Comparison of ENCODE assay signal across 1 cellular context in the genomic region with DNA sequence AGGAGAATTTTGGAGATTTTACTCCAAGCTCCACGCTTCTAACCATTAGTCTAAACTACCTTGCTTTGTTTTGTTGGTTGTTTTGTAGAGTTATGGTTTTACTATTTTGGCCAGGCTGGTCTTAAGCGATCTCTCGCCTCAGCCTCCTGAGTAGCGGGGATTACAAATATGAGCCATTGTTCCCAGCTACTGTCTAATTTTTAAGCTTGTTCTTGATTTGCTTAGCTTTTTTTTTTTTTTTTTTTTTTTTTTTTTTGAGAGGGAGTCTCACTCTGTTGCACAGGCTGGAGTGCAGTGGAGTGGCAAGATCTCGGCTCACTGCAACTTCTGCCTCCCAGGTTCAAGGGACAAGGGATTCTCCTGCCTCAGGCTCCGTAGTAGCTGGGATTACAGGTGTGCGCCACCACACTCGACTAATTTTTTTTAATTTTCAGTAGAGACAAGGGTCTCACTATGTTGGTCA.
TF ChIP-seq lines count a peak whose summit lies in the region.

No MANE protein-coding gene starts in this region.

TF ChIP-seq in GM12878, 131 proteins besides CTCF, POLR2A, EP300 and RAD21:
- TF ChIP-seq, protein P1, sequence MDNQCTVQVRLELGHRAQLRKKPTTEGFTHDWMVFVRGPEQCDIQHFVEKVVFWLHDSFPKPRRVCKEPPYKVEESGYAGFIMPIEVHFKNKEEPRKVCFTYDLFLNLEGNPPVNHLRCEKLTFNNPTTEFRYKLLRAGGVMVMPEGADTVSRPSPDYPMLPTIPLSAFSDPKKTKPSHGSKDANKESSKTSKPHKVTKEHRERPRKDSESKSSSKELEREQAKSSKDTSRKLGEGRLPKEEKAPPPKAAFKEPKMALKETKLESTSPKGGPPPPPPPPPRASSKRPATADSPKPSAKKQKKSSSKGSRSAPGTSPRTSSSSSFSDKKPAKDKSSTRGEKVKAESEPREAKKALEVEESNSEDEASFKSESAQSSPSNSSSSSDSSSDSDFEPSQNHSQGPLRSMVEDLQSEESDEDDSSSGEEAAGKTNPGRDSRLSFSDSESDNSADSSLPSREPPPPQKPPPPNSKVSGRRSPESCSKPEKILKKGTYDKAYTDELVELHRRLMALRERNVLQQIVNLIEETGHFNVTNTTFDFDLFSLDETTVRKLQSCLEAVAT (IDR thresholded peaks at IDR 0.05) = peak; percentile 37
- TF ChIP-seq SMARCA5 (IDR thresholded peaks at IDR 0.05) (no peak), PAX8 (IDR thresholded peaks at IDR 0.05) (peak; percentile 88; the same call in 1 of the 2 replicates), CHD2 (IDR thresholded peaks at IDR 0.05; ENCODE audit: borderline replicate concordance, low read depth, low read length) (no peak), ZSCAN29 (IDR thresholded peaks at IDR 0.05) (no peak), RBBP5 (conservative IDR thresholded peaks at IDR 0.05) (no peak), SMAD5 (IDR thresholded peaks at IDR 0.05; ENCODE audit: low read depth) (peak; percentile 38; the same call in 1 of the 2 replicates), EGR1 (IDR thresholded peaks at IDR 0.05; ENCODE audit: borderline replicate concordance in 1 of 2, low read depth in 2 of 2, low read length in 2 of 2) (no peak), ZZZ3 (IDR thresholded peaks at IDR 0.05; ENCODE audit: control insufficient read depth, insufficient read length, low read depth) (no peak), ZNF384 (IDR thresholded peaks at IDR 0.05; ENCODE audit: borderline replicate concordance, low read depth, low read length) (peak; percentile 65; the same call in 1 of the 2 replicates), MTA2 (IDR thresholded peaks at IDR 0.05; ENCODE audit: low read depth) (no peak), RFX5 (IDR thresholded peaks at IDR 0.05; ENCODE audit: low read depth, low read length) (no peak), WRNIP1 (IDR thresholded peaks at IDR 0.05; ENCODE audit: borderline replicate concordance, low read depth, low read length) (0 out of 2 replicates have a peak, but pooled peaks have one; percentile 2), GABPA (IDR thresholded peaks at IDR 0.05; ENCODE audit: low read depth) (no peak), TAF1 (IDR thresholded peaks at IDR 0.05; ENCODE audit: borderline replicate concordance, low read depth, low read length) (no peak), ZBED1 (IDR thresholded peaks at IDR 0.05; ENCODE audit: borderline replicate concordance) (peak; percentile 80; the same call in 1 of the 2 replicates), HCFC1 (IDR thresholded peaks at IDR 0.05; ENCODE audit: low read length) (no peak), NFXL1 (IDR thresholded peaks at IDR 0.05; ENCODE audit: borderline replicate concordance) (no peak), DPF2 (IDR thresholded peaks at IDR 0.05) (no peak), SUZ12 (IDR thresholded peaks at IDR 0.05; ENCODE audit: unreplicated experiment) (no peak), POLR2AphosphoS2 (IDR thresholded peaks at IDR 0.05; ENCODE audit: low read depth, low read length) (no peak), PML (IDR thresholded peaks at IDR 0.05; ENCODE audit: low read length) (peak; percentile 87), POLR2AphosphoS5 (IDR thresholded peaks at IDR 0.05; ENCODE audit: low read length) (peak; percentile 76; the same call in 1 of the 2 replicates), RCOR1 (conservative IDR thresholded peaks at IDR 0.05; ENCODE audit: low read depth, low read length) (no peak), JUND (IDR thresholded peaks at IDR 0.05; ENCODE audit: low read depth, low read length) (no peak), IKZF2 (IDR thresholded peaks at IDR 0.05) (peak in 1 of 2 experiments; percentile 48; a peak in 1 of 4 replicates), KAT2A (conservative IDR thresholded peaks at IDR 0.05; ENCODE audit: control insufficient read depth, low read depth, low read length) (no peak), TCF7 (IDR thresholded peaks at IDR 0.05; ENCODE audit: borderline replicate concordance) (no peak), SMC3 (IDR thresholded peaks at IDR 0.05; ENCODE audit: borderline replicate concordance, low read length) (no peak), FOXM1 (IDR thresholded peaks at IDR 0.05; ENCODE audit: low read depth, low read length) (peak; percentile 6; the same call in 1 of the 2 replicates), GATAD2B (conservative IDR thresholded peaks at IDR 0.05; ENCODE audit: low read depth) (no peak), CHD1 (IDR thresholded peaks at IDR 0.05; ENCODE audit: low read depth, low read length) (no peak), ETV6 (conservative IDR thresholded peaks at IDR 0.05 in 1 of 2, IDR thresholded peaks at IDR 0.05 in 1 of 2; ENCODE audit: borderline replicate concordance in 1 of 2, low read depth in 1 of 2) (no peak), SREBF1 (IDR thresholded peaks at IDR 0.05; ENCODE audit: low read length) (no peak)
- TF ChIP-seq, protein P2, sequence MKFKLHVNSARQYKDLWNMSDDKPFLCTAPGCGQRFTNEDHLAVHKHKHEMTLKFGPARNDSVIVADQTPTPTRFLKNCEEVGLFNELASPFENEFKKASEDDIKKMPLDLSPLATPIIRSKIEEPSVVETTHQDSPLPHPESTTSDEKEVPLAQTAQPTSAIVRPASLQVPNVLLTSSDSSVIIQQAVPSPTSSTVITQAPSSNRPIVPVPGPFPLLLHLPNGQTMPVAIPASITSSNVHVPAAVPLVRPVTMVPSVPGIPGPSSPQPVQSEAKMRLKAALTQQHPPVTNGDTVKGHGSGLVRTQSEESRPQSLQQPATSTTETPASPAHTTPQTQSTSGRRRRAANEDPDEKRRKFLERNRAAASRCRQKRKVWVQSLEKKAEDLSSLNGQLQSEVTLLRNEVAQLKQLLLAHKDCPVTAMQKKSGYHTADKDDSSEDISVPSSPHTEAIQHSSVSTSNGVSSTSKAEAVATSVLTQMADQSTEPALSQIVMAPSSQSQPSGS (IDR thresholded peaks at IDR 0.05; ENCODE audit: low read length) = 0 out of 2 replicates have a peak, but pooled peaks have one; percentile 10
- TF ChIP-seq, protein P3, sequence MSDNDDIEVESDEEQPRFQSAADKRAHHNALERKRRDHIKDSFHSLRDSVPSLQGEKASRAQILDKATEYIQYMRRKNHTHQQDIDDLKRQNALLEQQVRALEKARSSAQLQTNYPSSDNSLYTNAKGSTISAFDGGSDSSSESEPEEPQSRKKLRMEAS (IDR thresholded peaks at IDR 0.05; ENCODE audit: low read depth, low read length) = no peak
- TF ChIP-seq, protein P4, sequence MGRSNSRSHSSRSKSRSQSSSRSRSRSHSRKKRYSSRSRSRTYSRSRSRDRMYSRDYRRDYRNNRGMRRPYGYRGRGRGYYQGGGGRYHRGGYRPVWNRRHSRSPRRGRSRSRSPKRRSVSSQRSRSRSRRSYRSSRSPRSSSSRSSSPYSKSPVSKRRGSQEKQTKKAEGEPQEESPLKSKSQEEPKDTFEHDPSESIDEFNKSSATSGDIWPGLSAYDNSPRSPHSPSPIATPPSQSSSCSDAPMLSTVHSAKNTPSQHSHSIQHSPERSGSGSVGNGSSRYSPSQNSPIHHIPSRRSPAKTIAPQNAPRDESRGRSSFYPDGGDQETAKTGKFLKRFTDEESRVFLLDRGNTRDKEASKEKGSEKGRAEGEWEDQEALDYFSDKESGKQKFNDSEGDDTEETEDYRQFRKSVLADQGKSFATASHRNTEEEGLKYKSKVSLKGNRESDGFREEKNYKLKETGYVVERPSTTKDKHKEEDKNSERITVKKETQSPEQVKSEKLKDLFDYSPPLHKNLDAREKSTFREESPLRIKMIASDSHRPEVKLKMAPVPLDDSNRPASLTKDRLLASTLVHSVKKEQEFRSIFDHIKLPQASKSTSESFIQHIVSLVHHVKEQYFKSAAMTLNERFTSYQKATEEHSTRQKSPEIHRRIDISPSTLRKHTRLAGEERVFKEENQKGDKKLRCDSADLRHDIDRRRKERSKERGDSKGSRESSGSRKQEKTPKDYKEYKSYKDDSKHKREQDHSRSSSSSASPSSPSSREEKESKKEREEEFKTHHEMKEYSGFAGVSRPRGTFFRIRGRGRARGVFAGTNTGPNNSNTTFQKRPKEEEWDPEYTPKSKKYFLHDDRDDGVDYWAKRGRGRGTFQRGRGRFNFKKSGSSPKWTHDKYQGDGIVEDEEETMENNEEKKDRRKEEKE (IDR thresholded peaks at IDR 0.05) = no peak
- TF ChIP-seq, protein P5, sequence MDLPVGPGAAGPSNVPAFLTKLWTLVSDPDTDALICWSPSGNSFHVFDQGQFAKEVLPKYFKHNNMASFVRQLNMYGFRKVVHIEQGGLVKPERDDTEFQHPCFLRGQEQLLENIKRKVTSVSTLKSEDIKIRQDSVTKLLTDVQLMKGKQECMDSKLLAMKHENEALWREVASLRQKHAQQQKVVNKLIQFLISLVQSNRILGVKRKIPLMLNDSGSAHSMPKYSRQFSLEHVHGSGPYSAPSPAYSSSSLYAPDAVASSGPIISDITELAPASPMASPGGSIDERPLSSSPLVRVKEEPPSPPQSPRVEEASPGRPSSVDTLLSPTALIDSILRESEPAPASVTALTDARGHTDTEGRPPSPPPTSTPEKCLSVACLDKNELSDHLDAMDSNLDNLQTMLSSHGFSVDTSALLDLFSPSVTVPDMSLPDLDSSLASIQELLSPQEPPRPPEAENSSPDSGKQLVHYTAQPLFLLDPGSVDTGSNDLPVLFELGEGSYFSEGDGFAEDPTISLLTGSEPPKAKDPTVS (IDR thresholded peaks at IDR 0.05; ENCODE audit: low read depth, low read length) = no peak
- TF ChIP-seq, protein P6, sequence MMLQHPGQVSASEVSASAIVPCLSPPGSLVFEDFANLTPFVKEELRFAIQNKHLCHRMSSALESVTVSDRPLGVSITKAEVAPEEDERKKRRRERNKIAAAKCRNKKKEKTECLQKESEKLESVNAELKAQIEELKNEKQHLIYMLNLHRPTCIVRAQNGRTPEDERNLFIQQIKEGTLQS (IDR thresholded peaks at IDR 0.05; ENCODE audit: borderline replicate concordance, extremely low read depth, low read depth, low read length) = no peak
- TF ChIP-seq, protein P7, sequence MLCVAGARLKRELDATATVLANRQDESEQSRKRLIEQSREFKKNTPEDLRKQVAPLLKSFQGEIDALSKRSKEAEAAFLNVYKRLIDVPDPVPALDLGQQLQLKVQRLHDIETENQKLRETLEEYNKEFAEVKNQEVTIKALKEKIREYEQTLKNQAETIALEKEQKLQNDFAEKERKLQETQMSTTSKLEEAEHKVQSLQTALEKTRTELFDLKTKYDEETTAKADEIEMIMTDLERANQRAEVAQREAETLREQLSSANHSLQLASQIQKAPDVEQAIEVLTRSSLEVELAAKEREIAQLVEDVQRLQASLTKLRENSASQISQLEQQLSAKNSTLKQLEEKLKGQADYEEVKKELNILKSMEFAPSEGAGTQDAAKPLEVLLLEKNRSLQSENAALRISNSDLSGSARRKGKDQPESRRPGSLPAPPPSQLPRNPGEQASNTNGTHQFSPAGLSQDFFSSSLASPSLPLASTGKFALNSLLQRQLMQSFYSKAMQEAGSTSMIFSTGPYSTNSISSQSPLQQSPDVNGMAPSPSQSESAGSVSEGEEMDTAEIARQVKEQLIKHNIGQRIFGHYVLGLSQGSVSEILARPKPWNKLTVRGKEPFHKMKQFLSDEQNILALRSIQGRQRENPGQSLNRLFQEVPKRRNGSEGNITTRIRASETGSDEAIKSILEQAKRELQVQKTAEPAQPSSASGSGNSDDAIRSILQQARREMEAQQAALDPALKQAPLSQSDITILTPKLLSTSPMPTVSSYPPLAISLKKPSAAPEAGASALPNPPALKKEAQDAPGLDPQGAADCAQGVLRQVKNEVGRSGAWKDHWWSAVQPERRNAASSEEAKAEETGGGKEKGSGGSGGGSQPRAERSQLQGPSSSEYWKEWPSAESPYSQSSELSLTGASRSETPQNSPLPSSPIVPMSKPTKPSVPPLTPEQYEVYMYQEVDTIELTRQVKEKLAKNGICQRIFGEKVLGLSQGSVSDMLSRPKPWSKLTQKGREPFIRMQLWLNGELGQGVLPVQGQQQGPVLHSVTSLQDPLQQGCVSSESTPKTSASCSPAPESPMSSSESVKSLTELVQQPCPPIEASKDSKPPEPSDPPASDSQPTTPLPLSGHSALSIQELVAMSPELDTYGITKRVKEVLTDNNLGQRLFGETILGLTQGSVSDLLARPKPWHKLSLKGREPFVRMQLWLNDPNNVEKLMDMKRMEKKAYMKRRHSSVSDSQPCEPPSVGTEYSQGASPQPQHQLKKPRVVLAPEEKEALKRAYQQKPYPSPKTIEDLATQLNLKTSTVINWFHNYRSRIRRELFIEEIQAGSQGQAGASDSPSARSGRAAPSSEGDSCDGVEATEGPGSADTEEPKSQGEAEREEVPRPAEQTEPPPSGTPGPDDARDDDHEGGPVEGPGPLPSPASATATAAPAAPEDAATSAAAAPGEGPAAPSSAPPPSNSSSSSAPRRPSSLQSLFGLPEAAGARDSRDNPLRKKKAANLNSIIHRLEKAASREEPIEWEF (IDR thresholded peaks at IDR 0.05; ENCODE audit: insufficient replicate concordance, low read depth, low read length) = no peak
